10 cellular contexts compared by ENCODE assay signal in the genomic region with DNA sequence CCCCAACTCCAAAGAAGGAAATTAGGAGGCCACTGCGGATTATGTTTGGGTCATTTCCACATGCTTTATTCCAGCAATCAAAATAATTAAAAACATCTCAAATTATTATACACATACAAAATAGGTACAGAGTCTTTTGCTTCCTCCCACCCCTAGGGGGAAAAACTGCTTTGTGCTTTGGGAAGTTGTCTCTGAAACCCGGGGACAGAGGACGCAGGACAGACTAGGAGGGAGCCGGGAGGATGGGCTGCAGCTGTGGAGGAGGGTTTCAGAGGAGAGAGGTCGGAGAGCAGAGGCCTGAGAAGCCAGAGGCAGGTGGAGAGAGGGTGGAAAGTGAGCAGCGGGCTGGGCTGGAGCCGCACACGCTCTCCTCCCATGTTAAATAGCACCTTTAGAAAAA. TPM values are rescaled to one million over a fixed set of nuclear protein-coding genes. Genes with fewer than 3 reads are reported as not detected.
DNase-seq lines count a peak whose midpoint lies in the region; TF ChIP-seq lines count a peak whose summit lies in the region.
"Had no signal": no experiment of that assay in that cellular context is flagged by ENCODE, and none has a peak within 500 bp of the region (broad histone marks: within the 10 kb centered on the region; RNA-seq: fewer than 3 reads in every experiment).

No MANE protein-coding gene starts in this region.

- DNase-seq in NCI-H2227 (lab: John Stamatoyannopoulos, UW; ENCODE audit: unreplicated experiment): peak; percentile 26
- peak; percentile 43 for DNase-seq in choroid plexus epithelial cell (ENCODE audit: low read depth)
- peak; percentile 59 for DNase-seq in neural progenitor cell (ENCODE audit: low spot score)
- no peak for DNase-seq in hypothalamus (lab: John Stamatoyannopoulos, UW)
- no peak for DNase-seq in stimulated activated CD8-positive, alpha-beta memory T cell treated with anti-CD3 and anti-CD28 coated beads, Interleukin-4, amount 100 ng/mL, for 48 hours
- no peak for DNase-seq in GDM1 (lab: John Stamatoyannopoulos, UW)
- DNase-seq in LoVo (ENCODE audit: low spot score): no peak

- no peaks in the 10 kb centered on the region for H3K9me3 ChIP-seq in DOHH2 (ENCODE audit: control insufficient read depth, insufficient read depth, low read length)
- H3K9me3 ChIP-seq in neural progenitor cell (ENCODE audit: low read depth): no peaks in the 10 kb centered on the region
- H3K9me3 ChIP-seq: psoas muscle had no signal

- peaks cover 7% of the 10 kb centered on the region for H3K27me3 Mint-ChIP-seq in neural progenitor cell (ENCODE audit: insufficient read depth, low read depth)

- H4K20me1 ChIP-seq in DOHH2 (ENCODE audit: control insufficient read depth, insufficient read depth, low read depth, low read length) (no peaks in the 10 kb centered on the region), neural progenitor cell (ENCODE audit: low read depth) (no peaks in the 10 kb centered on the region)

- H3K79me2 ChIP-seq in DOHH2 (ENCODE audit: control insufficient read depth, low read length): no peaks in the 10 kb centered on the region
- H3K79me2 ChIP-seq in neural progenitor cell (ENCODE audit: low read depth): no peaks in the 10 kb centered on the region

- peaks cover 32% of the 10 kb centered on the region for H3K4me1 ChIP-seq in DOHH2 (ENCODE audit: control insufficient read depth, low read length)
- H3K4me1 ChIP-seq in neural progenitor cell: peaks cover 21% of the 10 kb centered on the region
- H3K4me1 ChIP-seq: psoas muscle had no signal

- H3K27ac ChIP-seq in DOHH2 (ENCODE audit: low read depth, low read length): peak overlapping the region; percentile 49
- no peak overlapping the region for H3K27ac ChIP-seq in neural progenitor cell
- H3K27ac ChIP-seq: psoas muscle had no signal

- peaks cover 2% of the 10 kb centered on the region; the same call in 1 of the 2 replicates for H3F3A ChIP-seq in DOHH2 (ENCODE audit: control insufficient read depth, insufficient read depth)
- H3F3A ChIP-seq in neural progenitor cell (ENCODE audit: low read depth): peaks cover 8% of the 10 kb centered on the region

- H3K4me1 Mint-ChIP-seq in neural progenitor cell: peaks cover 40% of the 10 kb centered on the region

- H3K9ac ChIP-seq in neural progenitor cell: no peak overlapping the region

- peak overlapping the region; percentile 72 for H2AFZ ChIP-seq in neural progenitor cell (replicated peaks)

- H3K4me2 ChIP-seq in DOHH2 (ENCODE audit: low read length) (peak overlapping the region; percentile 73), neural progenitor cell (peak overlapping the region; percentile 54)

- no peaks in the 10 kb centered on the region for H3K9me2 ChIP-seq in DOHH2 (replicated peaks; ENCODE audit: control insufficient read depth, low read length)

- H3K36me3 Mint-ChIP-seq in neural progenitor cell: peaks cover 4% of the 10 kb centered on the region

- H3K27me3 ChIP-seq in DOHH2 (ENCODE audit: control insufficient read depth, low read length) (no peaks in the 10 kb centered on the region), neural progenitor cell (no peaks in the 10 kb centered on the region)

- H3K36me3 ChIP-seq in DOHH2 (ENCODE audit: control insufficient read depth, low read length) (no peaks in the 10 kb centered on the region), neural progenitor cell (no peaks in the 10 kb centered on the region)

- H3K4me3 Mint-ChIP-seq in neural progenitor cell: peak overlapping the region; percentile 30

- no peaks in the 10 kb centered on the region for H3K9me3 Mint-ChIP-seq in neural progenitor cell

- H3K27ac Mint-ChIP-seq in neural progenitor cell: no peak overlapping the region

- TF ChIP-seq CTCF in DOHH2 (IDR thresholded peaks at IDR 0.05; ENCODE audit: low read depth, low read length, poor library complexity, severe bottlenecking) (peak; percentile 30), choroid plexus epithelial cell (conservative IDR thresholded peaks at IDR 0.05; ENCODE audit: low read depth, low read length) (peak; percentile 41), neural progenitor cell (IDR thresholded peaks at IDR 0.05) (peak; percentile 28)

- H3K4me3 ChIP-seq in DOHH2 (ENCODE audit: low read length) (peak overlapping the region; percentile 52), choroid plexus epithelial cell (ENCODE audit: low read depth, low read length) (no peak overlapping the region), neural progenitor cell (no peak overlapping the region)
- H3K4me3 ChIP-seq: psoas muscle had no signal

RNA-seq across cellular contexts. Expression of a gene that starts 17.4 kb away (rescaled TPM):
- total RNA-seq in neural progenitor cell (ENCODE audit: low replicate concordance): 1.1 and 4.2 TPM in 2 replicates

RNA-seq across cellular contexts. Expression of a gene that starts 18.3 kb away (rescaled TPM):
- total RNA-seq in neural progenitor cell (ENCODE audit: low replicate concordance): 1.5 TPM in 1 of 2 replicates, not detected in the other
- total RNA-seq: endothelial cell of umbilical vein had no signal

RNA-seq across cellular contexts. Expression of a gene that starts 33.6 kb away (rescaled TPM):
- total RNA-seq in neural progenitor cell (ENCODE audit: low replicate concordance): 12.0 and 31.4 TPM in 2 replicates

RNA-seq across cellular contexts. Expression of a gene that starts 54.1 kb away (rescaled TPM):
- 8.7 and 27.9 TPM in 2 replicates for total RNA-seq in neural progenitor cell (ENCODE audit: low replicate concordance)

Comparison
In these comparisons a context has a peak if more than half of its experiments do, and no peak if none do; other contexts are left out.
1. DNase-seq: peak in NCI-H2227 (single experiment), choroid plexus epithelial cell (single experiment) and neural progenitor cell (single experiment); none in hypothalamus (0 of 51), stimulated activated CD8-positive, alpha-beta memory T cell treated with anti-CD3 and anti-CD28 coated beads, Interleukin-4, amount 100 ng/mL, for 48 hours (single experiment), GDM1 (single experiment) and LoVo (single experiment).
2. Peak in every context shown above with its lines, with median percentiles within 50 percentile points of each other: CTCF ChIP-seq.